Comparison of ENCODE assay signal across 28 cellular contexts in genomic region chr12:108582509-108582908, GRCh38. TPM values are rescaled to one million over a fixed set of nuclear protein-coding genes. Genes with fewer than 3 reads are reported as not detected.
"Had no signal": no experiment of that assay in that cellular context is flagged by ENCODE, and none has a peak within 500 bp of the region (broad histone marks: within the 10 kb centered on the region; RNA-seq: fewer than 3 reads in every experiment).

No MANE protein-coding gene starts in this region.

- DNase-seq: effector CD4-positive, alpha-beta T cell; endodermal cell; erythroblast; foreskin keratinocyte; left colon; left ventricle myocardium superior; mesendoderm; naive thymus-derived CD4-positive, alpha-beta T cell; nucleus accumbens; pancreas; psoas muscle; retina; sigmoid colon; small intestine; stimulated activated CD4-positive, alpha-beta T cell treated with anti-CD3 and anti-CD28 coated beads, Interleukin-4, amount 100 ng/mL, for 1 hour; stimulated activated CD8-positive, alpha-beta memory T cell treated with anti-CD3 and anti-CD28 coated beads, Interleukin-4, amount 100 ng/mL, for 48 hours; stimulated activated naive CD8-positive, alpha-beta T cell treated with anti-CD3 and anti-CD28 coated beads, Interleukin-15, Interleukin-2, amounts not matched to agents 100 U/mL and 50 U/mL, for 24 hours; thyroid gland; upper lobe of left lung had no signal

- ATAC-seq: foreskin keratinocyte; left colon; left ventricle myocardium superior; naive thymus-derived CD4-positive, alpha-beta T cell; pancreas; psoas muscle; stimulated activated effector memory CD8-positive, alpha-beta T cell treated with anti-CD3 and anti-CD28 coated beads, Interleukin-12 subunit alpha, Interleukin-12 subunit beta, amount 100 ng/mL, for 72 hours; stimulated activated naive CD8-positive, alpha-beta T cell treated with anti-CD3 and anti-CD28 coated beads, Interleukin-15, Interleukin-2, amounts not matched to agents 100 U/mL and 50 U/mL, for 24 hours had no signal

- FAIRE-seq: endothelial cell of umbilical vein, pancreas, small intestine had no signal

- H2AFZ ChIP-seq: neural progenitor cell had no signal

- H3K9me3 Mint-ChIP-seq: endodermal cell had no signal

- H3K4me3 Mint-ChIP-seq: endodermal cell; naive thymus-derived CD4-positive, alpha-beta T cell; neural progenitor cell; stimulated activated effector memory CD8-positive, alpha-beta T cell treated with anti-CD3 and anti-CD28 coated beads, Interleukin-12 subunit alpha, Interleukin-12 subunit beta, amount 100 ng/mL, for 72 hours had no signal

- H3K36me3 ChIP-seq: neural progenitor cell, pancreas, sigmoid colon, suprapubic skin, thyroid gland, upper lobe of left lung, vagina had no signal

- H3K27ac ChIP-seq: coronary artery, foreskin keratinocyte, neural progenitor cell, pancreas, psoas muscle, sigmoid colon, suprapubic skin, thyroid gland, vagina had no signal

- H3K27me3 ChIP-seq: neural progenitor cell, pancreas, sigmoid colon, suprapubic skin, thyroid gland, upper lobe of left lung, vagina had no signal

- H3K27ac Mint-ChIP-seq: endodermal cell; naive thymus-derived CD4-positive, alpha-beta T cell; neural progenitor cell had no signal

- H3K4me1 ChIP-seq: foreskin keratinocyte, pancreas, psoas muscle, sigmoid colon had no signal

- H3K4me2 ChIP-seq: neural progenitor cell had no signal

- H3K4me3 ChIP-seq: coronary artery, lung, neural progenitor cell, pancreas, psoas muscle, sigmoid colon, suprapubic skin, thyroid gland, upper lobe of left lung, vagina had no signal

- H3K4me1 Mint-ChIP-seq: endodermal cell had no signal

- H3K9me3 ChIP-seq: pancreas, psoas muscle, sigmoid colon, suprapubic skin, thyroid gland, upper lobe of left lung, vagina had no signal

RNA-seq across cellular contexts. Expression of gene TMEM119, which starts 15.4 kb away (rescaled TPM):
- total RNA-seq: dermis microvascular lymphatic vessel endothelial cell, endothelial cell of umbilical vein, foreskin keratinocyte, kidney epithelial cell had no signal
- polyA plus RNA-seq: endothelial cell of umbilical vein had no signal
